19 cellular contexts compared by ENCODE assay signal in genomic region chr22:38725900-38726655, GRCh38.
"Had no signal": no experiment of that assay in that cellular context is flagged by ENCODE, and none has a peak within 500 bp of the region (broad histone marks: within the 10 kb centered on the region; RNA-seq: fewer than 3 reads in every experiment).

No MANE protein-coding gene starts in this region.

- H2AFZ ChIP-seq: hepatocyte had no signal

- H3K9me3 Mint-ChIP-seq: activated CD8-positive, alpha-beta T cell treated with anti-CD3 and anti-CD28 coated beads for 36 hours; activated T-helper 2 cell treated with anti-CD3 and anti-CD28 coated beads, Interferon-gamma antibody, Interleukin-2, Interleukin-4, amounts not matched to agents 10 μg/mL and 5 μg/mL and 100 μg/mL, durations not matched to agents 14 hours and 24 hours and 36 hours; natural killer cell had no signal

- H3K4me1 Mint-ChIP-seq: activated CD4-positive, alpha-beta T cell treated with anti-CD3 and anti-CD28 coated beads for 36 hours had no signal

- H3K79me2 ChIP-seq: hepatocyte had no signal

- H3K4me3 Mint-ChIP-seq: activated CD4-positive, alpha-beta T cell treated with anti-CD3 and anti-CD28 coated beads for 36 hours; activated CD8-positive, alpha-beta T cell treated with anti-CD3 and anti-CD28 coated beads for 36 hours had no signal

- H3K27ac ChIP-seq: hepatocyte, psoas muscle, SJSA1, testis, upper lobe of right lung had no signal

- H3K27me3 Mint-ChIP-seq: activated CD4-positive, alpha-beta T cell treated with anti-CD3 and anti-CD28 coated beads for 36 hours; activated CD8-positive, alpha-beta T cell treated with anti-CD3 and anti-CD28 coated beads for 36 hours had no signal

- H3K9me3 ChIP-seq: psoas muscle, SJSA1, testis, upper lobe of right lung had no signal

- H3K4me1 ChIP-seq: psoas muscle, SJSA1, upper lobe of right lung had no signal

- H3K27me3 ChIP-seq: hepatocyte, SJSA1, testis, upper lobe of right lung had no signal

- H3K4me2 ChIP-seq: hepatocyte had no signal

- H3K27ac Mint-ChIP-seq: activated T-helper 2 cell treated with anti-CD3 and anti-CD28 coated beads, Interferon-gamma antibody, Interleukin-2, Interleukin-4, amounts not matched to agents 10 μg/mL and 5 μg/mL and 100 μg/mL, durations not matched to agents 14 hours and 24 hours and 36 hours had no signal

- H3K4me3 ChIP-seq: hepatocyte, lung, psoas muscle, SJSA1, testis, upper lobe of right lung had no signal

- DNase-seq: activated CD4-positive, alpha-beta T cell treated with anti-CD3 and anti-CD28 coated beads for 36 hours; activated CD8-positive, alpha-beta memory T cell treated with anti-CD3 and anti-CD28 coated beads, Interleukin-2, amount 50 U/mL, for 4 hours; activated CD8-positive, alpha-beta T cell treated with anti-CD3 and anti-CD28 coated beads for 36 hours; dermis blood vessel endothelial cell; natural killer cell; nucleus accumbens; stimulated activated CD4-positive, alpha-beta T cell treated with anti-CD3 and anti-CD28 coated beads, Interleukin-12 subunit alpha, Interleukin-12 subunit beta, amount 100 ng/mL, for 4 hours; stimulated activated naive CD8-positive, alpha-beta T cell treated with anti-CD3 and anti-CD28 coated beads, Interleukin-15, Interleukin-2, amounts not matched to agents 100 U/mL and 50 U/mL, for 24 hours; SW 1271; T-helper 9 cell; testis; upper lobe of right lung had no signal

- ATAC-seq: activated CD4-positive, alpha-beta T cell treated with anti-CD3 and anti-CD28 coated beads for 36 hours; activated CD8-positive, alpha-beta T cell treated with anti-CD3 and anti-CD28 coated beads for 36 hours; left colon; natural killer cell; psoas muscle; sciatic nerve; stimulated activated naive CD8-positive, alpha-beta T cell treated with anti-CD3 and anti-CD28 coated beads, Interleukin-15, Interleukin-2, amounts not matched to agents 100 U/mL and 50 U/mL, for 24 hours; upper lobe of right lung had no signal
